ENCODE assay signal across 20 cellular contexts in the genomic region with DNA sequence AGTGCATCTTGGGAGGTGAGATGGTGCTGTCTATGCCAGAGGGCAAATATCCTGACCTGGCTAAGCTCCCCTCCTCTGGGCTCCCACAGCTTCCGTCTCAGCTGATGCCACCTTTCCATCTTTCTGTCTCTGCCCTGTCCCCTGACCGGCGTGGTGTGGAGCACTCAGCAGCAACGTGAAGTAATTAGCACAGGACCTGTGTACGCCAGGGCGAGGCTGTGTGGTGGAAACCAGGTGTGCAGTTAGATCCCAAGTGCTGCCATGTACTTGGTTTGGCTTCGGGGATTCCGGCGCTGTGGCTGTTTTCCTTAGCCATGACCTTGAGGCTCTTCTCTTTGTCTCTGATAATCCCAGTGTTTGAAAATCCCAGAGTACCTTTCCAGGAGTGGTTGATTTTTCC.
"Had no signal": no experiment of that assay in that cellular context is flagged by ENCODE, and none has a peak within 500 bp of the region (broad histone marks: within the 10 kb centered on the region; RNA-seq: fewer than 3 reads in every experiment).

No MANE protein-coding gene starts in this region.

- H3K4me3 ChIP-seq: hepatocyte, left ventricle myocardium inferior, lung, pancreas, prostate gland, skin epidermis, tibial nerve, uterus had no signal

- ATAC-seq: naive thymus-derived CD8-positive, alpha-beta T cell; pancreas; right cardiac atrium; sciatic nerve; stimulated activated memory B cell treated with anti-CD40 and anti-IgM and Interleukin-4, amounts not matched to agents 10 μg/mL and 1 μg/mL and 100 μg/mL, for 72 hours; stimulated activated naive CD8-positive, alpha-beta T cell treated with anti-CD3 and anti-CD28 coated beads, Interleukin-15, amount 100 ng/mL, for 72 hours had no signal

- H3K27me3 ChIP-seq: hepatocyte, pancreas, tibial nerve, uterus had no signal

- H3K4me1 ChIP-seq: left ventricle myocardium inferior, pancreas, prostate gland, tibial nerve, uterus had no signal

- H3K27ac ChIP-seq: hepatocyte, left ventricle myocardium inferior, pancreas, prostate gland, skin epidermis, tibial nerve, uterus had no signal

- H2AFZ ChIP-seq: hepatocyte had no signal

- DNase-seq: islet precursor cell; left ventricle myocardium inferior; naive thymus-derived CD8-positive, alpha-beta T cell; pancreas; retina; right cardiac atrium; stimulated activated CD4-positive, alpha-beta T cell treated with anti-CD3 and anti-CD28 coated beads, Interleukin-12 subunit alpha, Interleukin-12 subunit beta, amount 100 ng/mL, for 4 hours; stimulated activated CD4-positive, alpha-beta T cell treated with anti-CD3 and anti-CD28 coated beads, Interleukin-15, amount 100 ng/mL, for 24 hours; stimulated activated CD4-positive, alpha-beta T cell treated with anti-CD3 and anti-CD28 coated beads, Interleukin-4, amount 100 ng/mL, for 24 hours; stimulated activated naive CD4-positive, alpha-beta T cell treated with Interleukin-2 at 50 U/mL for 16 hours; stimulated activated naive CD8-positive, alpha-beta T cell treated with anti-CD3 and anti-CD28 coated beads, Interleukin-15, amount 100 ng/mL, for 72 hours; substantia nigra; uterus had no signal

- H3K36me3 ChIP-seq: pancreas, uterus had no signal

- H3K4me2 ChIP-seq: hepatocyte had no signal

- H3K9me3 ChIP-seq: left ventricle myocardium inferior, pancreas, prostate gland, tibial nerve, uterus had no signal
